In the genomic region with DNA sequence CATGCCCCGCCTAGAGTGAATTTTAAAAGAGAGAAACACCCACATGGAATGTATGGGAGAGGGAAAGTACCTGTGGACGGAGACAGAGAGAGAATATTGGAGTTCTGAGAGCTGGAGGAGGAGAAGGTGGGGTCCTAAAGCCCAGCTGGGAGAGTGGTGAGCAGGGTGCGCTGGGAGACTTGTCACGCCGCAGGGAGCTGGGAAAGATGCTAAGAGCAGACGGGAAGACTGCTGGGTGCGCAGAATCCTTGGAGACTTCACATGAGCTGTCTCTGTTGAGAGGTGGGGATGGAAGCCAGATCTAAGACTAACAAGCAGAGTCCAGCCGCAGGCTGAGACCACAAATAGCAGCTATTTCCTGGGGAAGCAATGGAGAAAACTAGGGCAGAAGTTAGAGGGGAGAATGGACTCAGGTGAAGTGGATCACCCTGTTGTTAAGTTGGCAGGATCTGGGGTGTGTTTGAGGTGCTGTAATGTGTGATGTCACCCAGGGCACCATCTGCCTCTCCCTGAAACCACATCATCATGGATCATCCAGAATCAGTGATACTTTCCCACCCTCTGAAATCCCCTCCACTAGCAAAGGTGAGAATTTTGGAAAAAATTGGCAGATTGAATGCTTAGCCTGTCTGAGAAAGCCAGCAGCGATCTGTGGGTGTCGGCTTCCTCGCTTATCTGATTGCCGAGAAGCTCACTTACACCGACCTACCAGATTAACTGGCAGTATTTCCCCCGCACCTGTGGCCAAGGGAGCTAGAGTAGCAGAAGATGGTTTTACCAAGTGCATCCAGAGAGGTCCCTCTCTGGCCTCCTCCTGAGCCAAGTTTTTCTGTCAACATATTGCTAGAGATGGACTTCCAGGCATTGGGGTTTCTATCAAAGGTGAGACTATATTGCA, we compare ENCODE assay signal across 19 cellular contexts.
DNase-seq lines count a peak whose midpoint lies in the region; ATAC-seq and TF ChIP-seq lines count a peak whose summit lies in the region.
"Had no signal": no experiment of that assay in that cellular context is flagged by ENCODE, and none has a peak within 500 bp of the region (broad histone marks: within the 10 kb centered on the region; RNA-seq: fewer than 3 reads in every experiment).

No MANE protein-coding gene starts in this region.

- H3K4me3 ChIP-seq in CD4-positive, CD25-positive, alpha-beta regulatory T cell (ENCODE audit: low read depth, low read length): no peak overlapping the region
- no peak overlapping the region for H3K4me3 ChIP-seq in CD8-positive, alpha-beta T cell (ENCODE audit: low read depth, low read length)
- no peak overlapping the region for H3K4me3 ChIP-seq in naive thymus-derived CD4-positive, alpha-beta T cell (ENCODE audit: low read length)
- no peak overlapping the region for H3K4me3 ChIP-seq in uterus
- H3K4me3 ChIP-seq: GM23338, heart left ventricle, spleen, suprapubic skin had no signal

- POLR2A ChIA-PET in CD8-positive, alpha-beta T cell (lab: Charles Lee): no interaction called here
- POLR2A ChIA-PET in naive thymus-derived CD4-positive, alpha-beta T cell (lab: Charles Lee): no interaction called here

- no peaks in the 10 kb centered on the region for H3K9me3 ChIP-seq in CD4-positive, CD25-positive, alpha-beta regulatory T cell (ENCODE audit: control insufficient read depth in 2 of 2, low read length in 2 of 2)
- no peaks in the 10 kb centered on the region for H3K9me3 ChIP-seq in CD8-positive, alpha-beta T cell (ENCODE audit: low read length)
- H3K9me3 ChIP-seq in naive thymus-derived CD4-positive, alpha-beta T cell (ENCODE audit: control insufficient read depth in 2 of 3, low read length in 3 of 3): no peaks in the 10 kb centered on the region
- H3K9me3 ChIP-seq in uterus: no peaks in the 10 kb centered on the region
- H3K9me3 ChIP-seq: BE2C, heart left ventricle, spleen, suprapubic skin had no signal

- H3K27me3 ChIP-seq in CD4-positive, CD25-positive, alpha-beta regulatory T cell (ENCODE audit: control insufficient read depth, insufficient read depth, low read length): no peaks in the 10 kb centered on the region
- H3K27me3 ChIP-seq in CD8-positive, alpha-beta T cell (ENCODE audit: insufficient read depth, low read length): no peaks in the 10 kb centered on the region
- no peaks in the 10 kb centered on the region for H3K27me3 ChIP-seq in naive thymus-derived CD4-positive, alpha-beta T cell (ENCODE audit: control insufficient read depth in 2 of 2, insufficient read depth in 2 of 2, low read length in 2 of 2)
- H3K27me3 ChIP-seq in uterus: no peaks in the 10 kb centered on the region
- H3K27me3 ChIP-seq: BE2C, heart left ventricle, spleen, suprapubic skin had no signal

- peak in 1 of 3 donors; percentile 21 for DNase-seq in CD4-positive, CD25-positive, alpha-beta regulatory T cell
- peak in 1 of 7 experiments; percentile 27 for DNase-seq in CD8-positive, alpha-beta T cell
- DNase-seq in activated T-helper 2 cell treated with anti-CD3 and anti-CD28 coated beads, Interferon-gamma antibody, Interleukin-2, Interleukin-4, amounts not matched to agents 10 μg/mL and 5 μg/mL and 100 μg/mL, durations not matched to agents 14 hours and 24 hours and 36 hours (ENCODE audit: low spot score): peak; percentile 31
- DNase-seq in naive thymus-derived CD4-positive, alpha-beta T cell: no peak
- DNase-seq in uterus (no peak), SW 1271 (lab: John Stamatoyannopoulos, UW) (no peak)
- DNase-seq: activated CD4-positive, CD25-positive, alpha-beta regulatory T cell treated with anti-CD3 and anti-CD28 coated beads, Interleukin-2, amount 50 U/mL, for 72 hours; BE2C; DMS 273 treated with DMSO at 0.1 percent for 48 hours; heart left ventricle; Kasumi-1; natural killer cell; NCI-H1417; NCI-H446 treated with DMSO at 0.1 percent for 48 hours; spleen had no signal

- H3K36me3 Mint-ChIP-seq in CD4-positive, CD25-positive, alpha-beta regulatory T cell: peaks cover 65% of the 10 kb centered on the region
- peaks cover 87% of the 10 kb centered on the region for H3K36me3 Mint-ChIP-seq in CD8-positive, alpha-beta T cell
- H3K36me3 Mint-ChIP-seq in activated T-helper 2 cell treated with anti-CD3 and anti-CD28 coated beads, Interferon-gamma antibody, Interleukin-2, Interleukin-4, amounts not matched to agents 10 μg/mL and 5 μg/mL and 100 μg/mL, durations not matched to agents 14 hours and 24 hours and 36 hours (ENCODE audit: low read depth): peaks cover 86% of the 10 kb centered on the region
- peaks cover 21 to 84% (median 56%) of the 10 kb centered on the region in 5 donors for H3K36me3 Mint-ChIP-seq in naive thymus-derived CD4-positive, alpha-beta T cell
- H3K36me3 Mint-ChIP-seq: natural killer cell had no signal

- H3K36me3 ChIP-seq in CD4-positive, CD25-positive, alpha-beta regulatory T cell (ENCODE audit: control insufficient read depth, insufficient read depth, low read length): peaks cover 25% of the 10 kb centered on the region
- no peaks in the 10 kb centered on the region for H3K36me3 ChIP-seq in CD8-positive, alpha-beta T cell (ENCODE audit: insufficient read depth, low read length)
- peaks cover 0 to 74% (median 0%) of the 10 kb centered on the region in 3 experiments for H3K36me3 ChIP-seq in naive thymus-derived CD4-positive, alpha-beta T cell (ENCODE audit: control insufficient read depth in 2 of 3, insufficient read depth in 3 of 3, low read length in 3 of 3)
- no peaks in the 10 kb centered on the region for H3K36me3 ChIP-seq in uterus
- H3K36me3 ChIP-seq: suprapubic skin had no signal

- H3K27me3 Mint-ChIP-seq in CD4-positive, CD25-positive, alpha-beta regulatory T cell: no peaks in the 10 kb centered on the region
- H3K27me3 Mint-ChIP-seq in CD8-positive, alpha-beta T cell (ENCODE audit: low read depth): no peaks in the 10 kb centered on the region
- no peaks in the 10 kb centered on the region for H3K27me3 Mint-ChIP-seq in activated T-helper 2 cell treated with anti-CD3 and anti-CD28 coated beads, Interferon-gamma antibody, Interleukin-2, Interleukin-4, amounts not matched to agents 10 μg/mL and 5 μg/mL and 100 μg/mL, durations not matched to agents 14 hours and 24 hours and 36 hours (ENCODE audit: low read depth)
- no peaks in the 10 kb centered on the region for H3K27me3 Mint-ChIP-seq in naive thymus-derived CD4-positive, alpha-beta T cell

- H3K4me3 Mint-ChIP-seq in CD4-positive, CD25-positive, alpha-beta regulatory T cell: peak overlapping the region in 1 of 4 donors; percentile 15
- no peak overlapping the region for H3K4me3 Mint-ChIP-seq in CD8-positive, alpha-beta T cell
- H3K4me3 Mint-ChIP-seq in activated T-helper 2 cell treated with anti-CD3 and anti-CD28 coated beads, Interferon-gamma antibody, Interleukin-2, Interleukin-4, amounts not matched to agents 10 μg/mL and 5 μg/mL and 100 μg/mL, durations not matched to agents 14 hours and 24 hours and 36 hours (ENCODE audit: low read depth): peak overlapping the region; percentile 35
- H3K4me3 Mint-ChIP-seq in naive thymus-derived CD4-positive, alpha-beta T cell: peak overlapping the region in 2 of 10 donors; percentile 5 to 29
- H3K4me3 Mint-ChIP-seq: GM23338, natural killer cell had no signal

- CTCF ChIA-PET in CD8-positive, alpha-beta T cell (lab: Charles Lee): interaction anchor here (1.0 to 1.3 kb wide), 3 partner anchors 93 to 253 kb away, joined by 3 read pairs; no protein-coding TSS in a partner anchor
- CTCF ChIA-PET in naive thymus-derived CD4-positive, alpha-beta T cell (lab: Charles Lee): interaction anchor here (0.9 kb wide), 1 partner anchor 93 kb away, joined by 3 read pairs; no protein-coding TSS in a partner anchor

- H3K4me1 ChIP-seq in CD4-positive, CD25-positive, alpha-beta regulatory T cell (ENCODE audit: control insufficient read depth, insufficient read depth, low read length, poor library complexity, severe bottlenecking): peaks cover 11% of the 10 kb centered on the region
- H3K4me1 ChIP-seq in CD8-positive, alpha-beta T cell (ENCODE audit: insufficient read depth, low read length): no peaks in the 10 kb centered on the region
- no peaks in the 10 kb centered on the region for H3K4me1 ChIP-seq in naive thymus-derived CD4-positive, alpha-beta T cell (ENCODE audit: control insufficient read depth in 2 of 2, insufficient read depth in 2 of 2, low read length in 2 of 2)
- peaks cover 0 to 4% of the 10 kb centered on the region in 2 donors for H3K4me1 ChIP-seq in uterus
- H3K4me1 ChIP-seq: BE2C, spleen, suprapubic skin had no signal

- H3K27ac ChIP-seq in CD4-positive, CD25-positive, alpha-beta regulatory T cell (ENCODE audit: insufficient read depth, low read length, poor library complexity, severe bottlenecking): no peak overlapping the region
- no peak overlapping the region for H3K27ac ChIP-seq in CD8-positive, alpha-beta T cell (ENCODE audit: low read depth, low read length)
- no peak overlapping the region for H3K27ac ChIP-seq in naive thymus-derived CD4-positive, alpha-beta T cell (ENCODE audit: low read depth, low read length)
- no peak overlapping the region for H3K27ac ChIP-seq in uterus
- H3K27ac ChIP-seq: heart left ventricle, spleen, suprapubic skin had no signal

- intact Hi-C loops in CD8-positive, alpha-beta T cell (cut with DNase I, micrococcal nuclease): loop anchor here in 1 of 2 experiments (10.0 kb wide), 1 partner anchor 60 kb away; no protein-coding TSS in a partner anchor
- intact Hi-C loops in activated T-helper 2 cell treated with anti-CD3 and anti-CD28 coated beads, Interferon-gamma antibody, Interleukin-2, Interleukin-4, amounts not matched to agents 10 μg/mL and 5 μg/mL and 100 μg/mL, durations not matched to agents 14 hours and 24 hours and 36 hours (cut with micrococcal nuclease): loop anchor here (1.0 to 2.0 kb wide), 8 partner anchors 18 to 218 kb away; no protein-coding TSS in a partner anchor
- intact Hi-C loops in naive thymus-derived CD4-positive, alpha-beta T cell (cut with micrococcal nuclease): no loop called here
- intact Hi-C loops in uterus (cut with DNase I; ENCODE audit: low total_unique reads): no loop called here

- H3K9me3 Mint-ChIP-seq in CD4-positive, CD25-positive, alpha-beta regulatory T cell: no peaks in the 10 kb centered on the region
- H3K9me3 Mint-ChIP-seq in CD8-positive, alpha-beta T cell: no peaks in the 10 kb centered on the region
- H3K9me3 Mint-ChIP-seq in activated T-helper 2 cell treated with anti-CD3 and anti-CD28 coated beads, Interferon-gamma antibody, Interleukin-2, Interleukin-4, amounts not matched to agents 10 μg/mL and 5 μg/mL and 100 μg/mL, durations not matched to agents 14 hours and 24 hours and 36 hours: no peaks in the 10 kb centered on the region
- H3K9me3 Mint-ChIP-seq in naive thymus-derived CD4-positive, alpha-beta T cell: peaks cover 0 to 9% (median 0%) of the 10 kb centered on the region in 11 donors
- H3K9me3 Mint-ChIP-seq: GM23338, natural killer cell had no signal

- H3K27ac Mint-ChIP-seq in CD4-positive, CD25-positive, alpha-beta regulatory T cell: peak overlapping the region; percentile 3 to 63 (median 59)
- H3K27ac Mint-ChIP-seq in CD8-positive, alpha-beta T cell: peak overlapping the region; percentile 46
- H3K27ac Mint-ChIP-seq in activated T-helper 2 cell treated with anti-CD3 and anti-CD28 coated beads, Interferon-gamma antibody, Interleukin-2, Interleukin-4, amounts not matched to agents 10 μg/mL and 5 μg/mL and 100 μg/mL, durations not matched to agents 14 hours and 24 hours and 36 hours: peak overlapping the region; percentile 78
- H3K27ac Mint-ChIP-seq in naive thymus-derived CD4-positive, alpha-beta T cell: peak overlapping the region in 6 of 9 donors; percentile 44 to 85 (median 64)
- H3K27ac Mint-ChIP-seq: GM23338 had no signal

- ATAC-seq in CD4-positive, CD25-positive, alpha-beta regulatory T cell (ENCODE audit: low read depth in 2 of 2): no peak
- no peak for ATAC-seq in CD8-positive, alpha-beta T cell
- ATAC-seq in naive thymus-derived CD4-positive, alpha-beta T cell: no peak
- ATAC-seq in HG03108 (IDR thresholded peaks at IDR 0.05; ENCODE audit: unreplicated experiment): no peak
- ATAC-seq: GM23338, Right ventricle myocardium inferior had no signal

- peaks cover 5 to 22% (median 14%) of the 10 kb centered on the region in 4 donors for H3K4me1 Mint-ChIP-seq in CD4-positive, CD25-positive, alpha-beta regulatory T cell
- peaks cover 6% of the 10 kb centered on the region for H3K4me1 Mint-ChIP-seq in CD8-positive, alpha-beta T cell (ENCODE audit: low read depth)
- peaks cover 62% of the 10 kb centered on the region for H3K4me1 Mint-ChIP-seq in activated T-helper 2 cell treated with anti-CD3 and anti-CD28 coated beads, Interferon-gamma antibody, Interleukin-2, Interleukin-4, amounts not matched to agents 10 μg/mL and 5 μg/mL and 100 μg/mL, durations not matched to agents 14 hours and 24 hours and 36 hours (ENCODE audit: low read depth)
- H3K4me1 Mint-ChIP-seq in naive thymus-derived CD4-positive, alpha-beta T cell: peaks cover 0 to 55% (median 7%) of the 10 kb centered on the region in 7 donors
- H3K4me1 Mint-ChIP-seq: GM23338 had no signal

- no peak for TF ChIP-seq POLR2A in uterus (IDR thresholded peaks at IDR 0.05)

- TF ChIP-seq CTCF in CD8-positive, alpha-beta T cell (IDR thresholded peaks at IDR 0.05): no peak
- TF ChIP-seq CTCF in uterus (IDR thresholded peaks at IDR 0.05): no peak
